In genomic region chr15:75453703-75454470, GRCh38 we compare ENCODE assay signal across 8 cellular contexts. TPM values are rescaled to one million over a fixed set of nuclear protein-coding genes. Genes with fewer than 3 reads are reported as not detected.
DNase-seq lines count a peak whose midpoint lies in the region; ATAC-seq and TF ChIP-seq lines count a peak whose summit lies in the region.

No MANE protein-coding gene starts in this region.

- peaks cover 18 to 40% (median 22%) of the 10 kb centered on the region in 3 donors for H3K27me3 Mint-ChIP-seq in immature natural killer cell (ENCODE audit: low read depth in 3 of 3)

- ATAC-seq in GM19023 (IDR thresholded peaks at IDR 0.05; ENCODE audit: unreplicated experiment), result peak; percentile 33
- peak; percentile 34 for ATAC-seq in HG03196 (IDR thresholded peaks at IDR 0.05; ENCODE audit: unreplicated experiment)

- H4K20me1 ChIP-seq in smooth muscle cell (ENCODE audit: low read depth), result peaks cover 30% of the 10 kb centered on the region

- peak; percentile 100 for DNase-seq in AG09319 (ENCODE audit: extremely low read depth, low read depth)
- peak; percentile 99 for DNase-seq in NCI-H345 (lab: John Stamatoyannopoulos, UW)
- DNase-seq in activated CD4-positive, CD25-positive, alpha-beta regulatory T cell (lab: John Stamatoyannopoulos, UW), result peak; percentile 84 to 95 (median 92)
- DNase-seq in central memory CD4-positive, alpha-beta T cell, result peak; percentile 100
- DNase-seq in immature natural killer cell, result peak; percentile 99 to 100 (median 99)
- DNase-seq in smooth muscle cell (lab: John Stamatoyannopoulos, UW; ENCODE audit: unreplicated experiment), result peak; percentile 91

- TF ChIP-seq CTCF in AG09319 (IDR thresholded peaks at IDR 0.05; ENCODE audit: low read depth, low read length) (no peak), smooth muscle cell (IDR thresholded peaks at IDR 0.05; ENCODE audit: borderline replicate concordance, insufficient read depth, poor library complexity, severe bottlenecking) (no peak)

- H3K79me2 ChIP-seq in smooth muscle cell (ENCODE audit: low read depth), result peaks cover 11% of the 10 kb centered on the region

- H3K9ac ChIP-seq in smooth muscle cell (ENCODE audit: low read depth), result peak overlapping the region; percentile 32

- H3K36me3 Mint-ChIP-seq in immature natural killer cell, result no peaks in the 10 kb centered on the region

- no peaks in the 10 kb centered on the region for H3K36me3 ChIP-seq in smooth muscle cell (ENCODE audit: low read depth)

- H3K9me3 ChIP-seq in smooth muscle cell (replicated peaks; ENCODE audit: low read depth), result no peaks in the 10 kb centered on the region

- peak overlapping the region; percentile 98 for H3K27ac ChIP-seq in smooth muscle cell (ENCODE audit: low read depth)

- H3K4me3 Mint-ChIP-seq in immature natural killer cell, result peak overlapping the region; percentile 94 to 100 (median 97)

- peak overlapping the region; percentile 98 to 100 (median 100) for H3K27ac Mint-ChIP-seq in immature natural killer cell

- no peaks in the 10 kb centered on the region for H3K27me3 ChIP-seq in smooth muscle cell (ENCODE audit: low read depth)

- H3K4me2 ChIP-seq in smooth muscle cell, result peak overlapping the region; percentile 98

- peak overlapping the region; percentile 94 for H3K4me3 ChIP-seq in smooth muscle cell

- H3K9me3 Mint-ChIP-seq in immature natural killer cell, result no peaks in the 10 kb centered on the region

- peaks cover 26% of the 10 kb centered on the region for H3F3A ChIP-seq in smooth muscle cell (ENCODE audit: low read depth)

- 2% methylated on average over 53 of the region's 57 CpGs for WGBS in smooth muscle cell (ENCODE audit: low lambda C conversion rate)

- peaks cover 39 to 45% of the 10 kb centered on the region in 2 donors for H3K4me1 Mint-ChIP-seq in immature natural killer cell

- no peak overlapping the region for H2AFZ ChIP-seq in smooth muscle cell (ENCODE audit: low read depth)

- peaks cover 7% of the 10 kb centered on the region for H3K4me1 ChIP-seq in smooth muscle cell (ENCODE audit: low read depth)

RNA-seq across cellular contexts. Expression of gene SIN3A, which starts 2.4 kb away (rescaled TPM):
- 10 to 100 TPM in 2 of 3 donors, 1 to 10 TPM in 1; 8.6 to 21.2 (median 10.3) TPM for polyA plus RNA-seq in immature natural killer cell
- total RNA-seq in smooth muscle cell, result 25.5 and 40.7 TPM in 2 replicates
- polyA plus RNA-seq in smooth muscle cell, result 12.0 and 12.2 TPM in 2 replicates

Comparison
In these comparisons a context has a peak if more than half of its experiments do, and no peak if none do; other contexts are left out.
1. Peak in every context shown above with its lines: DNase-seq, ATAC-seq, H3K4me3 ChIP-seq and H3K27ac ChIP-seq.